8 cellular contexts compared by ENCODE assay signal in genomic region chr3:14651440-14652251, GRCh38. TPM values are rescaled to one million over a fixed set of nuclear protein-coding genes. Genes with fewer than 3 reads are reported as not detected.
A peak's percentile ranks its signal among the peaks of the same experiment; 100 is the strongest.
DNase-seq lines count a peak whose midpoint lies in the region; ATAC-seq, FAIRE-seq and TF ChIP-seq lines count a peak whose summit lies in the region.

CCDC174 (plus strand) TSS chr3:14651762; CDS start chr3:14651837, 75 bp downstream.

- DNase-seq in AG20443 (ENCODE audit: low spot score) = peak; percentile 96
- peak; percentile 91 for DNase-seq in NCI-H510A (lab: John Stamatoyannopoulos, UW)
- peak; percentile 90 for DNase-seq in activated CD4-positive, alpha-beta T cell treated with anti-CD3 and anti-CD28 coated beads for 1 hour
- DNase-seq in cerebellum (ENCODE audit: low spot score) = peak; percentile 96
- DNase-seq in kidney = peak; percentile 96
- DNase-seq in stimulated activated CD4-positive, alpha-beta T cell treated with anti-CD3 and anti-CD28 coated beads, Interleukin-15, amount 100 ng/mL, for 24 hours = peak; percentile 92

- peak; percentile 96 for TF ChIP-seq POLR2A in GM19099 (IDR thresholded peaks at IDR 0.05; ENCODE audit: extremely low read depth, insufficient read length, low read depth)

- FAIRE-seq in kidney (lab: Jason Lieb, UNC) = peak; percentile 93

- peaks cover 15 to 45% of the 10 kb centered on the region in 2 donors for H3K4me1 ChIP-seq in kidney (ENCODE audit: control insufficient read depth in 1 of 2, insufficient read depth in 1 of 2, low read depth in 1 of 2, low read length in 2 of 2)

- H3K4me3 ChIP-seq in kidney (ENCODE audit: low read length in 2 of 2) = peak within 1 kb of the TSS; percentile 95 to 98

- H3K36me3 ChIP-seq in kidney (ENCODE audit: control insufficient read depth in 1 of 2, insufficient read depth in 2 of 2, low read length in 2 of 2) = peaks cover 5 to 14% of the 10 kb centered on the region in 2 donors

- no peaks in the 10 kb centered on the region for H3K9me3 ChIP-seq in kidney (ENCODE audit: control insufficient read depth in 1 of 2, low read length in 2 of 2)

- TF ChIP-seq CTCF in kidney (IDR thresholded peaks at IDR 0.05; ENCODE audit: borderline replicate concordance, extremely low read depth, insufficient read depth) = no peak

- peak within 1 kb of the TSS; percentile 82 to 87 for H3K27ac ChIP-seq in kidney (ENCODE audit: low read depth in 2 of 2, low read length in 2 of 2)

- peak within 1 kb of the TSS; percentile 93 to 99 for H3K9ac ChIP-seq in kidney (ENCODE audit: low read length in 2 of 2)

- peak; percentile 99 for ATAC-seq in HG03432 (IDR thresholded peaks at IDR 0.05; ENCODE audit: unreplicated experiment)

- intact Hi-C loops in kidney (cut with DNase I) = no loop called here

RNA-seq across cellular contexts. Expression of gene CCDC174, which starts in this region (rescaled TPM):
- total RNA-seq in cerebellum (13.9 TPM), kidney (24.7 TPM)
- 21.9 TPM for polyA plus RNA-seq in kidney (ENCODE audit: insufficient read depth, low read depth, low replicate concordance)

Comparison
In these comparisons a context has a peak if more than half of its experiments do, and no peak if none do; other contexts are left out.
1. Peak in every context shown above with its lines: DNase-seq, ATAC-seq, H3K4me3 ChIP-seq and H3K27ac ChIP-seq.